ENCODE assay signal across 32 cellular contexts in the genomic region with DNA sequence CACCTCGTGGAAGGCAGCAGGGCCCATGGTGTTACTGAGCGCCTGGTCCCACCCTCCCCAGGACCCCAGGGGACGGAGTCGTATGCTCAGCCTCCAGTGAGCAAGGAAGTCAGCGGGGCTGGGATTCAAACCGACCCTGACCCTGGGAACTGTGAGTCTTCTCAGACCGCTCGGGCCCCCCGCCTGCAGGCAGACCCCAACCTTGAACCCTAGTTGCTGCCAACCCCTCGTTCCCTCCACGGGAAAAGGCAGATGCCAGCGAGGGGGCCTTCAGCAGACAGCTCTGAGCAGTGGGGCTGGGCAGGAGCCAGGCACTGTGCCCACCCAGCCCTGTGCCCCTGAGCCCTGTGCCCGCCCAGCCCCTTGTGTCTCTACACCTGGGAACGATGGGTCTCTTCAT. TPM values are rescaled to one million over a fixed set of nuclear protein-coding genes. Genes with fewer than 3 reads are reported as not detected.
"Had no signal": no experiment of that assay in that cellular context is flagged by ENCODE, and none has a peak within 500 bp of the region (broad histone marks: within the 10 kb centered on the region; RNA-seq: fewer than 3 reads in every experiment).

No MANE protein-coding gene starts in this region.

- H3K4me3 ChIP-seq: ascending aorta, breast epithelium, cardiac muscle cell, colonic mucosa, dorsolateral prefrontal cortex had no signal

- H3K27ac ChIP-seq: ascending aorta, breast epithelium, cardiac muscle cell, colonic mucosa had no signal

- H3K27ac Mint-ChIP-seq: activated CD4-positive, alpha-beta memory T cell treated with anti-CD3 and anti-CD28 coated beads for 36 hours; activated CD4-positive, alpha-beta T cell treated with anti-CD3 and anti-CD28 coated beads for 36 hours; activated CD4-positive, alpha-beta T cell treated with anti-CD3 and anti-CD28 coated beads, Interleukin-2, amount 10 ng/mL, durations not matched to agents 24 days and 14 days; activated CD8-positive, alpha-beta memory T cell treated with anti-CD3 and anti-CD28 coated beads, Interleukin-2, amount 10 ng/mL, durations not matched to agents 7 days and 5 days; activated CD8-positive, alpha-beta T cell treated with anti-CD3 and anti-CD28 coated beads, Interleukin-2, amount 10 ng/mL, durations not matched to agents 7 days and 5 days; activated naive CD4-positive, alpha-beta T cell treated with anti-CD3 and anti-CD28 coated beads for 36 hours; activated naive CD4-positive, alpha-beta T cell treated with anti-CD3 and anti-CD28 coated beads, Interleukin-2, amount 50 U/mL, for 24 hours; activated naive CD8-positive, alpha-beta T cell treated with anti-CD3 and anti-CD28 coated beads, Interleukin-2, amount 10 ng/mL, durations not matched to agents 7 days and 5 days; activated T-helper 1 cell treated with anti-CD3 and anti-CD28 coated beads, Interleukin-12 subunit alpha, Interleukin-12 subunit beta, Interleukin-2, Interleukin-4 antibody, amounts not matched to agents 30 ng/mL and 10 ng/mL and 1 ng/mL, durations not matched to agents 14 hours and 24 hours and 36 hours; activated T-helper 2 cell treated with anti-CD3 and anti-CD28 coated beads, Interferon-gamma antibody, Interleukin-2, Interleukin-4, amounts not matched to agents 10 μg/mL and 5 μg/mL and 100 μg/mL, durations not matched to agents 14 hours and 24 hours and 36 hours; brain; dendritic cell treated with granulocyte-macrophage colony-stimulating factor and Interleukin-4, amounts not matched to agents 40 ng/mL and 50 ng/mL, for 4 days; endodermal cell had no signal

- H3K27me3 ChIP-seq: ascending aorta had no signal

- H3K9me3 ChIP-seq: ascending aorta, breast epithelium, colonic mucosa had no signal

- DNase-seq: activated CD4-positive, alpha-beta memory T cell treated with anti-CD3 and anti-CD28 coated beads for 36 hours; activated CD4-positive, alpha-beta T cell treated with anti-CD3 and anti-CD28 coated beads for 36 hours; activated CD4-positive, alpha-beta T cell treated with anti-CD3 and anti-CD28 coated beads, Interleukin-2, amount 10 ng/mL, durations not matched to agents 24 days and 14 days; activated CD4-positive, CD25-positive, alpha-beta regulatory T cell; activated CD4-positive, CD25-positive, alpha-beta regulatory T cell treated with anti-CD3 and anti-CD28 coated beads, Interleukin-2, amount 50 U/mL, for 72 hours; activated CD8-positive, alpha-beta memory T cell treated with anti-CD3 and anti-CD28 coated beads, Interleukin-2, amount 10 ng/mL, durations not matched to agents 7 days and 5 days; activated CD8-positive, alpha-beta memory T cell treated with anti-CD3 and anti-CD28 coated beads, Interleukin-2, amount 50 U/mL, for 4 hours; activated CD8-positive, alpha-beta T cell treated with anti-CD3 and anti-CD28 coated beads, Interleukin-2, amount 10 ng/mL, durations not matched to agents 7 days and 5 days; activated effector memory CD4-positive, alpha-beta T cell treated with anti-CD3 and anti-CD28 coated beads, Interleukin-2, amount 50 U/mL, for 16 hours; activated naive CD4-positive, alpha-beta T cell treated with anti-CD3 and anti-CD28 coated beads for 36 hours; activated naive CD8-positive, alpha-beta T cell treated with anti-CD3 and anti-CD28 coated beads, Interleukin-2, amount 10 ng/mL, durations not matched to agents 7 days and 5 days; activated T-cell treated with anti-CD3 and anti-CD28 coated beads, Interleukin-2, amount 50 U/mL, for 1 hour; activated T-cell treated with anti-CD3 and anti-CD28 coated beads, Interleukin-2, amount 50 U/mL, for 48 hours; central memory CD4-positive, alpha-beta T cell; cerebellar nuclear complex; colonic mucosa; effector memory CD4-positive, alpha-beta T cell; foreskin fibroblast; T-helper 2 cell had no signal

- H3K9me3 Mint-ChIP-seq: activated CD4-positive, alpha-beta memory T cell treated with anti-CD3 and anti-CD28 coated beads for 36 hours; activated CD4-positive, alpha-beta T cell treated with anti-CD3 and anti-CD28 coated beads, Interleukin-2, amount 10 ng/mL, durations not matched to agents 24 days and 14 days; activated naive CD4-positive, alpha-beta T cell treated with anti-CD3 and anti-CD28 coated beads for 36 hours; activated naive CD4-positive, alpha-beta T cell treated with anti-CD3 and anti-CD28 coated beads, Interleukin-2, amount 50 U/mL, for 24 hours; activated naive CD8-positive, alpha-beta T cell treated with anti-CD3 and anti-CD28 coated beads, Interleukin-2, amount 10 ng/mL, durations not matched to agents 7 days and 5 days; activated T-helper 1 cell treated with anti-CD3 and anti-CD28 coated beads, Interleukin-12 subunit alpha, Interleukin-12 subunit beta, Interleukin-2, Interleukin-4 antibody, amounts not matched to agents 30 ng/mL and 10 ng/mL and 1 ng/mL, durations not matched to agents 14 hours and 24 hours and 36 hours; activated T-helper 2 cell treated with anti-CD3 and anti-CD28 coated beads, Interferon-gamma antibody, Interleukin-2, Interleukin-4, amounts not matched to agents 10 μg/mL and 5 μg/mL and 100 μg/mL, durations not matched to agents 14 hours and 24 hours and 36 hours; brain; dendritic cell treated with granulocyte-macrophage colony-stimulating factor and Interleukin-4, amounts not matched to agents 40 ng/mL and 50 ng/mL, for 4 days; endodermal cell had no signal

- ATAC-seq: activated CD4-positive, alpha-beta T cell treated with anti-CD3 and anti-CD28 coated beads for 36 hours; activated CD8-positive, alpha-beta memory T cell treated with anti-CD3 and anti-CD28 coated beads, Interleukin-2, amount 10 ng/mL, durations not matched to agents 7 days and 5 days; activated CD8-positive, alpha-beta T cell treated with anti-CD3 and anti-CD28 coated beads, Interleukin-2, amount 10 ng/mL, durations not matched to agents 7 days and 5 days; esophagus mucosa had no signal

- H3K36me3 ChIP-seq: colonic mucosa had no signal

- FAIRE-seq: frontal cortex had no signal

- H3K36me3 Mint-ChIP-seq: activated naive CD8-positive, alpha-beta T cell treated with anti-CD3 and anti-CD28 coated beads, Interleukin-2, amount 10 ng/mL, durations not matched to agents 7 days and 5 days had no signal

RNA-seq across cellular contexts. Expression of gene SLC16A8, which starts 6.4 kb away (rescaled TPM):
- total RNA-seq: activated CD4-positive, alpha-beta T cell treated with anti-CD3 and anti-CD28 coated beads for 36 hours; activated CD4-positive, alpha-beta T cell treated with anti-CD3 and anti-CD28 coated beads, Interleukin-2, amount 10 ng/mL, durations not matched to agents 24 days and 14 days; activated CD8-positive, alpha-beta memory T cell treated with anti-CD3 and anti-CD28 coated beads, Interleukin-2, amount 10 ng/mL, durations not matched to agents 7 days and 5 days; activated CD8-positive, alpha-beta T cell treated with anti-CD3 and anti-CD28 coated beads, Interleukin-2, amount 10 ng/mL, durations not matched to agents 7 days and 5 days; activated naive CD4-positive, alpha-beta T cell treated with anti-CD3 and anti-CD28 coated beads for 36 hours; activated naive CD8-positive, alpha-beta T cell treated with anti-CD3 and anti-CD28 coated beads, Interleukin-2, amount 10 ng/mL, durations not matched to agents 7 days and 5 days; activated T-helper 2 cell treated with anti-CD3 and anti-CD28 coated beads, Interferon-gamma antibody, Interleukin-2, Interleukin-4, amounts not matched to agents 10 μg/mL and 5 μg/mL and 100 μg/mL, durations not matched to agents 14 hours and 24 hours and 36 hours; ascending aorta; T-helper 1 cell treated with Interleukin-12 subunit alpha and Interleukin-12 subunit beta and Interleukin-4 antibody, amounts not matched to agents 30 ng/mL and 1 ng/mL, for 36 hours had no signal

RNA-seq across cellular contexts. Expression of gene BAIAP2L2, which starts 32.9 kb away (rescaled TPM):
- total RNA-seq: ascending aorta had no signal
